10 cellular contexts compared by ENCODE assay signal in genomic region chr20:32581839-32582658, GRCh38. TPM values are rescaled to one million over a fixed set of nuclear protein-coding genes. Genes with fewer than 3 reads are reported as not detected.
DNase-seq lines count a peak whose midpoint lies in the region; ATAC-seq and TF ChIP-seq lines count a peak whose summit lies in the region.
"Had no signal": no experiment of that assay in that cellular context is flagged by ENCODE, and none has a peak within 500 bp of the region (broad histone marks: within the 10 kb centered on the region; RNA-seq: fewer than 3 reads in every experiment).

No MANE protein-coding gene starts in this region.

- peaks cover 6% of the 10 kb centered on the region for H3K36me3 Mint-ChIP-seq in activated CD4-positive, alpha-beta T cell treated with anti-CD3 and anti-CD28 coated beads, Interleukin-2, amount 10 ng/mL, durations not matched to agents 7 days and 5 days (ENCODE audit: low read depth)
- H3K36me3 Mint-ChIP-seq in endothelial cell (ENCODE audit: low read depth, unreplicated experiment): no peaks in the 10 kb centered on the region
- peaks cover 19% of the 10 kb centered on the region for H3K36me3 Mint-ChIP-seq in stimulated activated effector memory CD8-positive, alpha-beta T cell treated with anti-CD3 and anti-CD28 coated beads, Interleukin-12 subunit alpha, Interleukin-12 subunit beta, amount 100 ng/mL, for 72 hours

- H3K9me3 ChIP-seq in Peyer's patch: no peaks in the 10 kb centered on the region

- H3K4me1 ChIP-seq in Peyer's patch: peaks cover 0 to 38% (median 7%) of the 10 kb centered on the region in 4 donors

- peak overlapping the region; percentile 75 for H3K27ac Mint-ChIP-seq in activated CD4-positive, alpha-beta T cell treated with anti-CD3 and anti-CD28 coated beads, Interleukin-2, amount 10 ng/mL, durations not matched to agents 7 days and 5 days
- H3K27ac Mint-ChIP-seq in endothelial cell (ENCODE audit: unreplicated experiment): no peak overlapping the region
- H3K27ac Mint-ChIP-seq in stimulated activated effector memory CD8-positive, alpha-beta T cell treated with anti-CD3 and anti-CD28 coated beads, Interleukin-12 subunit alpha, Interleukin-12 subunit beta, amount 100 ng/mL, for 72 hours: peak overlapping the region; percentile 91

- TF ChIP-seq POLR2A in Peyer's patch (IDR thresholded peaks at IDR 0.05): no peak

- POLR2A ChIA-PET in activated CD4-positive, alpha-beta T cell treated with anti-CD3 and anti-CD28 coated beads, Interleukin-2, amount 10 ng/mL, durations not matched to agents 7 days and 5 days (lab: Charles Lee): no interaction called here

- H3K36me3 ChIP-seq in Peyer's patch: no peaks in the 10 kb centered on the region

- TF ChIP-seq CTCF in Peyer's patch (IDR thresholded peaks at IDR 0.05) (no peak), endothelial cell (IDR thresholded peaks at IDR 0.05; ENCODE audit: unreplicated experiment) (no peak)

- peak overlapping the region; percentile 67 for H3K4me3 Mint-ChIP-seq in activated CD4-positive, alpha-beta T cell treated with anti-CD3 and anti-CD28 coated beads, Interleukin-2, amount 10 ng/mL, durations not matched to agents 7 days and 5 days
- H3K4me3 Mint-ChIP-seq in endothelial cell (ENCODE audit: unreplicated experiment): peak overlapping the region; percentile 79
- H3K4me3 Mint-ChIP-seq in stimulated activated effector memory CD8-positive, alpha-beta T cell treated with anti-CD3 and anti-CD28 coated beads, Interleukin-12 subunit alpha, Interleukin-12 subunit beta, amount 100 ng/mL, for 72 hours: peak overlapping the region; percentile 64

- H3K4me3 ChIP-seq in Peyer's patch: no peak overlapping the region

- CTCF ChIA-PET in activated CD4-positive, alpha-beta T cell treated with anti-CD3 and anti-CD28 coated beads, Interleukin-2, amount 10 ng/mL, durations not matched to agents 7 days and 5 days (lab: Charles Lee): interaction anchor here (0.9 kb wide), 1 partner anchor 41 kb away, joined by 3 read pairs; no protein-coding TSS in a partner anchor

- DNase-seq in activated CD4-positive, alpha-beta T cell treated with anti-CD3 and anti-CD28 coated beads, Interleukin-2, amount 10 ng/mL, durations not matched to agents 7 days and 5 days: no peak
- DNase-seq in activated CD4-positive, alpha-beta T cell treated with anti-CD3 and anti-CD28 coated beads for 4 hours: no peak
- no peak for DNase-seq in Peyer's patch
- DNase-seq in endothelial cell (ENCODE audit: low spot score): no peak
- DNase-seq in stimulated activated effector memory CD8-positive, alpha-beta T cell treated with anti-CD3 and anti-CD28 coated beads, Interleukin-12 subunit alpha, Interleukin-12 subunit beta, amount 100 ng/mL, for 72 hours (ENCODE audit: low spot score in 2 of 2): no peak
- DNase-seq in midbrain (lab: John Stamatoyannopoulos, UW): no peak
- DNase-seq in GM19240 (ENCODE audit: insufficient read length, low spot score): no peak
- DNase-seq: activated effector memory CD4-positive, alpha-beta T cell treated with Interleukin-2 at 50 U/mL for 16 hours; NCI-H226 had no signal

- H3K27me3 Mint-ChIP-seq in activated CD4-positive, alpha-beta T cell treated with anti-CD3 and anti-CD28 coated beads, Interleukin-2, amount 10 ng/mL, durations not matched to agents 7 days and 5 days: peaks cover 15% of the 10 kb centered on the region
- H3K27me3 Mint-ChIP-seq in endothelial cell (ENCODE audit: unreplicated experiment): peaks cover 19% of the 10 kb centered on the region

- H3K27ac ChIP-seq in Peyer's patch: peak overlapping the region in 3 of 4 donors; percentile 67 to 78 (median 77)

- peaks cover 36% of the 10 kb centered on the region for H3K4me1 Mint-ChIP-seq in activated CD4-positive, alpha-beta T cell treated with anti-CD3 and anti-CD28 coated beads, Interleukin-2, amount 10 ng/mL, durations not matched to agents 7 days and 5 days
- peaks cover 9% of the 10 kb centered on the region for H3K4me1 Mint-ChIP-seq in endothelial cell (ENCODE audit: unreplicated experiment)
- peaks cover 56% of the 10 kb centered on the region for H3K4me1 Mint-ChIP-seq in stimulated activated effector memory CD8-positive, alpha-beta T cell treated with anti-CD3 and anti-CD28 coated beads, Interleukin-12 subunit alpha, Interleukin-12 subunit beta, amount 100 ng/mL, for 72 hours

- no peaks in the 10 kb centered on the region for H3K9me3 Mint-ChIP-seq in activated CD4-positive, alpha-beta T cell treated with anti-CD3 and anti-CD28 coated beads, Interleukin-2, amount 10 ng/mL, durations not matched to agents 7 days and 5 days
- no peaks in the 10 kb centered on the region for H3K9me3 Mint-ChIP-seq in endothelial cell (ENCODE audit: unreplicated experiment)
- no peaks in the 10 kb centered on the region for H3K9me3 Mint-ChIP-seq in stimulated activated effector memory CD8-positive, alpha-beta T cell treated with anti-CD3 and anti-CD28 coated beads, Interleukin-12 subunit alpha, Interleukin-12 subunit beta, amount 100 ng/mL, for 72 hours

- ATAC-seq in stimulated activated effector memory CD8-positive, alpha-beta T cell treated with anti-CD3 and anti-CD28 coated beads, Interleukin-12 subunit alpha, Interleukin-12 subunit beta, amount 100 ng/mL, for 72 hours: no peak
- no peak for ATAC-seq in GM19328 (IDR thresholded peaks at IDR 0.05; ENCODE audit: unreplicated experiment)

- H3K27me3 ChIP-seq in Peyer's patch: no peaks in the 10 kb centered on the region

RNA-seq across cellular contexts. Expression of gene NOL4L, which starts 3.1 kb away (rescaled TPM):
- total RNA-seq in activated CD4-positive, alpha-beta T cell treated with anti-CD3 and anti-CD28 coated beads, Interleukin-2, amount 10 ng/mL, durations not matched to agents 7 days and 5 days: 10 to 100 TPM; 26.1 to 27.4 TPM
- 100 to 1,000 TPM in 2 of 4 donors, 10 to 100 TPM in 2; 44.6 to 134 (median 109) TPM for total RNA-seq in Peyer's patch
- 150 TPM for total RNA-seq in endothelial cell (ENCODE audit: unreplicated experiment)
